8 cellular contexts compared by ENCODE assay signal in the genomic region with DNA sequence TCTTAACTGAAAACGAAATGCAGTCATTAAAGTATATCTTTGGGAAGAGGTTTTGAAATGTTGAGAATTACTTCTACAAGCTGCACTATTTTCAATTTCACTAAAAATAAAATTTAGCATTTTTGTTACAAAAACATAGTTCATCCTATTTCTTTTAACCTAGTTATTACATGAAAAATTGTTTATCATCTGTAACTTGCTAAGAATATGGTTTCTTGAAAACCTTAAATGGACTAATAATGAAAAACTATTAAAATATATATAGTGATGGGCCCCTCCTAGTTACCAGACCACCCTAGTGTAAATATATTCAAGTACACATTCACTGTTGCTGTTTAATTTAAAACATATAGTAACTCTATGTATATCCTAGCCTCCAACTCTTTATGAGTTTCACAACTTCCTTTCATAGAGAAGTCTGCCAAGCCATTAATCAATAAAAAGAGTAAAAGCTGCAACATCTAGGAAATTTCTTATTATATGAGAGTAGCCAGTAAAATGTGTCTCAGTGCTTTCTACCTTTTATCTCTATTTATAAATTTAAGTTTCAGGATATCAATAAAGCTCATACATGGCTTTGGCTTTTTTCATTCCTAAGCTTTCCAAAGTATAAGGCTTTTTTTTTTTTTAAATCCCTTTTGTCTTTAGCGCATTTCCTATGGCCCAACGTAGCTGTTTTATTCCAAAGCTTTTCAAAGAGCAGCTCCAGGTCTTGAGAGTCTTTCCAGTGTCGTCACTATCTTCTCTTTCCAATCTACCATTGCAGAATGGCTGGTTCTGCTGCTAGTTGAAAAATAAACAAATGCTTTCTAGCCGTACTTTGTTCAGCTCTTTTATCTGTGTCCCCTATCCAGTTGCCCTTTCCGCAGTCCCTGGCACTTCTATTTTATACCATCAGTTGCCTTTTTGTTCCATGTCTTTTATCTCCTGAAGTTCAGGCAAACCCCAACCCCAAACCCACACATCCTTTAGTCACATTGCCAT. TPM values are rescaled to one million over a fixed set of nuclear protein-coding genes. Genes with fewer than 3 reads are reported as not detected.
DNase-seq lines count a peak whose midpoint lies in the region; ATAC-seq, FAIRE-seq and TF ChIP-seq lines count a peak whose summit lies in the region.

No MANE protein-coding gene starts in this region.

- WGBS in pancreas, 2 donors, result 1% methylated on average over 6 of the region's 6 CpGs

- peak overlapping the region; percentile 95 for H3K4me3 Mint-ChIP-seq in activated T-cell treated with anti-CD3 and anti-CD28 coated beads, Interleukin-2, amount 50 U/mL, for 4 hours

- ATAC-seq in activated T-cell treated with anti-CD3 and anti-CD28 coated beads, Interleukin-2, amount 50 U/mL, for 4 hours, result no peak
- ATAC-seq in pancreas (no peak), GM21390 (IDR thresholded peaks at IDR 0.05; ENCODE audit: unreplicated experiment) (no peak), GM19395 (IDR thresholded peaks at IDR 0.05; ENCODE audit: unreplicated experiment) (no peak)

- TF ChIP-seq CTCF in epithelial cell of esophagus (IDR thresholded peaks at IDR 0.05; ENCODE audit: insufficient read depth, low read depth, low read length, missing control alignments), result no peak
- TF ChIP-seq CTCF in pancreas (IDR thresholded peaks at IDR 0.05), result no peak

- H3K4me1 ChIP-seq in pancreas, result peaks cover 33 to 44% (median 38%) of the 10 kb centered on the region in 3 donors

- H3K4me3 ChIP-seq in epithelial cell of esophagus (ENCODE audit: low read length) (peak overlapping the region; percentile 92), pancreas (peak overlapping the region in 3 of 4 donors; percentile 46 to 96 (median 79))

- DNase-seq in activated T-cell treated with anti-CD3 and anti-CD28 coated beads, Interleukin-2, amount 50 U/mL, for 4 hours, result no peak
- no peak for DNase-seq in activated T-cell treated with anti-CD3 and anti-CD28 coated beads, Interleukin-2, amount 50 U/mL, for 48 hours
- DNase-seq in RKO (ENCODE audit: low spot score) (peak; percentile 73), epithelial cell of esophagus (ENCODE audit: low read depth) (peak; percentile 52), pancreas (no peak), RCC 7860 (ENCODE audit: low spot score) (no peak)

- H3K27ac ChIP-seq in pancreas, result peak overlapping the region; percentile 68 to 99 (median 98)

- FAIRE-seq in pancreas (lab: Jason Lieb, UNC) (no peak), RCC 7860 (lab: Jason Lieb, UNC) (no peak)

- intact Hi-C loops in pancreas (cut with DNase I), result loop anchor here in 1 of 3 donors (10.0 kb wide), 1 partner anchor 471 kb away; no protein-coding TSS in a partner anchor

- H3K36me3 Mint-ChIP-seq in activated T-cell treated with anti-CD3 and anti-CD28 coated beads, Interleukin-2, amount 50 U/mL, for 4 hours (ENCODE audit: insufficient read depth), result peaks cover 43% of the 10 kb centered on the region

- H3K27me3 ChIP-seq in pancreas, result no peaks in the 10 kb centered on the region

- peaks cover 0 to 20% (median 13%) of the 10 kb centered on the region in 3 donors for H3K36me3 ChIP-seq in pancreas

- H3K27me3 Mint-ChIP-seq in activated T-cell treated with anti-CD3 and anti-CD28 coated beads, Interleukin-2, amount 50 U/mL, for 4 hours (ENCODE audit: low read depth), result no peaks in the 10 kb centered on the region

- no peaks in the 10 kb centered on the region for H3K9me3 ChIP-seq in pancreas

- no peaks in the 10 kb centered on the region for H3K9me3 Mint-ChIP-seq in activated T-cell treated with anti-CD3 and anti-CD28 coated beads, Interleukin-2, amount 50 U/mL, for 4 hours

- peaks cover 76% of the 10 kb centered on the region for H3K4me1 Mint-ChIP-seq in activated T-cell treated with anti-CD3 and anti-CD28 coated beads, Interleukin-2, amount 50 U/mL, for 4 hours (ENCODE audit: low read depth)

RNA-seq across cellular contexts. Expression of gene IRF2BP2, which starts 6.5 kb away (rescaled TPM):
- 10 to 100 TPM; 69.3 to 86.1 (median 75.2) TPM for total RNA-seq in activated T-cell treated with anti-CD3 and anti-CD28 coated beads, Interleukin-2, amount 50 U/mL, for 4 hours
- 10 to 100 TPM; 47.0 to 95.6 (median 55.0) TPM for total RNA-seq in pancreas
- 10 to 100 TPM; 57.2 to 93.6 TPM for polyA plus RNA-seq in pancreas

Comparison
In these comparisons a context has a peak if more than half of its experiments do, and no peak if none do; other contexts are left out.
1. DNase-seq: peak in RKO (single experiment) and epithelial cell of esophagus (single experiment); none in activated T-cell treated with anti-CD3 and anti-CD28 coated beads, Interleukin-2, amount 50 U/mL, for 4 hours (single experiment), activated T-cell treated with anti-CD3 and anti-CD28 coated beads, Interleukin-2, amount 50 U/mL, for 48 hours (0 of 2), pancreas (0 of 6) and RCC 7860 (single experiment).